17 cellular contexts compared by ENCODE assay signal in genomic region chr2:109422071-109422757, GRCh38.
DNase-seq lines count a peak whose midpoint lies in the region; ATAC-seq and TF ChIP-seq lines count a peak whose summit lies in the region.
"Had no signal": no experiment of that assay in that cellular context is flagged by ENCODE, and none has a peak within 500 bp of the region (broad histone marks: within the 10 kb centered on the region; RNA-seq: fewer than 3 reads in every experiment).

No MANE protein-coding gene starts in this region.

- DNase-seq in IMR-90 = peak; percentile 28
- DNase-seq in fibroblast of villous mesenchyme (ENCODE audit: low read depth) = peak; percentile 79
- peak; percentile 53 for DNase-seq in osteoblast (ENCODE audit: insufficient read length, low spot score, missing footprints)
- DNase-seq in activated CD8-positive, alpha-beta memory T cell treated with anti-CD3 and anti-CD28 coated beads, Interleukin-2, amount 50 U/mL, for 4 hours = no peak
- no peak for DNase-seq in OCI-M1 (lab: John Stamatoyannopoulos, UW)
- no peak for DNase-seq in right cardiac atrium
- DNase-seq: C1 segment of cervical spinal cord, KG1, NCI-H1417 treated with DMSO at 0.1 percent for 48 hours, NCI-H187 treated with DMSO at 0.1 percent for 48 hours, NCI-H226, NCI-H524, NCI-H82, SHP77 had no signal

- POLR2A ChIA-PET in IMR-90 (lab: Charles Lee; ENCODE audit: unreplicated experiment) = no interaction called here

- H3K27me3 ChIP-seq in IMR-90 (ENCODE audit: control insufficient read depth, insufficient read depth, low read length) = no peaks in the 10 kb centered on the region
- H3K27me3 ChIP-seq in osteoblast (ENCODE audit: insufficient read depth, low read length) = no peaks in the 10 kb centered on the region
- H3K27me3 ChIP-seq in skeletal muscle tissue (ENCODE audit: control insufficient read depth in 3 of 3, insufficient read depth in 3 of 3, low read length in 3 of 3) = no peaks in the 10 kb centered on the region
- no peaks in the 10 kb centered on the region for H3K27me3 ChIP-seq in right cardiac atrium (ENCODE audit: control insufficient read depth, insufficient read depth)

- no peak for ATAC-seq in IMR-90 (ENCODE audit: low read depth)
- no peak for ATAC-seq in esophagus mucosa
- no peak for ATAC-seq in right cardiac atrium
- ATAC-seq: A549 had no signal

- H3K9me3 ChIP-seq in IMR-90 (ENCODE audit: control insufficient read depth, insufficient read depth, low read length) (no peaks in the 10 kb centered on the region), osteoblast (ENCODE audit: low read depth, low read length) (no peaks in the 10 kb centered on the region), skeletal muscle tissue (ENCODE audit: control insufficient read depth in 3 of 3, low read length in 3 of 3) (no peaks in the 10 kb centered on the region), right cardiac atrium (ENCODE audit: control insufficient read depth, low read length) (no peaks in the 10 kb centered on the region)
- H3K9me3 ChIP-seq: A549 had no signal

- intact Hi-C loops in IMR-90 (cut with micrococcal nuclease) = no loop called here
- intact Hi-C loops in right cardiac atrium (cut with DNase I) = loop anchor here in 1 of 4 donors (10.0 kb wide), 1 partner anchor 83 kb away; no protein-coding TSS in a partner anchor

- H3K18ac ChIP-seq in IMR-90 (ENCODE audit: low read depth, low read length) = no peak overlapping the region; the same call in 1 of the 2 replicates

- no peak overlapping the region for H2BK20ac ChIP-seq in IMR-90 (ENCODE audit: low read depth, low read length)

- no peak overlapping the region for H3K4ac ChIP-seq in IMR-90 (ENCODE audit: low read depth, low read length)

- no peak overlapping the region for H2BK5ac ChIP-seq in IMR-90 (ENCODE audit: low read depth, low read length, poor library complexity, severe bottlenecking)

- H3K9ac ChIP-seq in IMR-90 (ENCODE audit: low read depth, low read length) (no peak overlapping the region), skeletal muscle tissue (ENCODE audit: low read depth in 1 of 3, low read length in 3 of 3) (peak overlapping the region in 1 of 3 donors; percentile 62)

- H3K4me1 ChIP-seq in IMR-90 (ENCODE audit: control insufficient read depth, insufficient read depth, low read length) = peaks cover 16% of the 10 kb centered on the region
- H3K4me1 ChIP-seq in osteoblast (ENCODE audit: insufficient read depth, low read length) = peaks cover 2% of the 10 kb centered on the region
- H3K4me1 ChIP-seq in skeletal muscle tissue (ENCODE audit: control insufficient read depth in 3 of 3, insufficient read depth in 3 of 3, low read length in 3 of 3) = peaks cover 15 to 47% (median 32%) of the 10 kb centered on the region in 3 donors
- no peaks in the 10 kb centered on the region for H3K4me1 ChIP-seq in right cardiac atrium (ENCODE audit: control insufficient read depth, insufficient read depth, low read length)
- H3K4me1 ChIP-seq: A549 had no signal

- H4K5ac ChIP-seq in IMR-90 (ENCODE audit: low read depth, low read length) = no peak overlapping the region

- H4K8ac ChIP-seq in IMR-90 (ENCODE audit: low read depth in 2 of 2, low read length in 2 of 2) = no peak overlapping the region

- no peak overlapping the region for H2BK15ac ChIP-seq in IMR-90 (ENCODE audit: low read depth, low read length)

- 83% methylated on average over 1 of the region's 10 CpGs; no CpG with 5 or more reads in 1 of the 2 experiments for WGBS in IMR-90 (ENCODE audit: extremely low coverage in 2 of 2, insufficient read length in 1 of 2), 2 experiments
- WGBS in right cardiac atrium = 86% methylated on average over 10 of the region's 10 CpGs

- TF ChIP-seq RAD21 in IMR-90 (IDR thresholded peaks at IDR 0.05; ENCODE audit: low read length) = no peak

- H2AFZ ChIP-seq in IMR-90 (replicated peaks; ENCODE audit: low read length, poor library complexity) = no peak overlapping the region
- no peak overlapping the region for H2AFZ ChIP-seq in osteoblast (ENCODE audit: low read length)

- H4K20me1 ChIP-seq in IMR-90 (ENCODE audit: insufficient read depth, low read length) (peaks cover 8% of the 10 kb centered on the region), osteoblast (ENCODE audit: insufficient read depth, low read length) (peaks cover 14% of the 10 kb centered on the region)

- H3K9me1 ChIP-seq in IMR-90 (ENCODE audit: insufficient read depth, low read length) = peaks cover 40% of the 10 kb centered on the region

- no peak overlapping the region for H2AK9ac ChIP-seq in IMR-90 (replicated peaks; ENCODE audit: low read depth, low read length, poor library complexity)

- no peak overlapping the region for H3K4me3 ChIP-seq in IMR-90 (ENCODE audit: insufficient read depth, low read depth, low read length)
- H3K4me3 ChIP-seq in fibroblast of villous mesenchyme (ENCODE audit: low read depth, low read length) = no peak overlapping the region
- H3K4me3 ChIP-seq in osteoblast (ENCODE audit: insufficient read depth, low read length) = no peak overlapping the region
- peak overlapping the region in 2 of 3 donors; percentile 4 to 66 for H3K4me3 ChIP-seq in skeletal muscle tissue (ENCODE audit: low read length in 3 of 3)
- H3K4me3 ChIP-seq in right cardiac atrium (ENCODE audit: low read length) = no peak overlapping the region
- H3K4me3 ChIP-seq: A549 had no signal

- BruUV-seq in IMR-90 (replicated peaks; lab: Mats Ljungman, UMichigan) = no TSS peak

- TF ChIP-seq CTCF in IMR-90 (conservative IDR thresholded peaks at IDR 0.05; ENCODE audit: low read depth, low read length) = no peak
- no peak for TF ChIP-seq CTCF in fibroblast of villous mesenchyme (IDR thresholded peaks at IDR 0.05; ENCODE audit: insufficient read depth, low read depth, low read length)
- no peak for TF ChIP-seq CTCF in osteoblast (IDR thresholded peaks at IDR 0.05; ENCODE audit: extremely low read depth, low read depth, low read length)

- no peak overlapping the region for H3K23ac ChIP-seq in IMR-90 (ENCODE audit: low read depth, low read length)

- dilution Hi-C loops in IMR-90 (cut with HindIII; ENCODE audit: low sequenced_read_pairs, unreplicated experiment) = no loop called here

- CTCF ChIA-PET in IMR-90 (lab: Yijun Ruan, JAX) = no interaction called here

- no peak overlapping the region for H2BK120ac ChIP-seq in IMR-90 (ENCODE audit: low read depth, low read length)

- H3K14ac ChIP-seq in IMR-90 (replicated peaks; ENCODE audit: low read depth, low read length) = no peak overlapping the region

- H3K79me1 ChIP-seq in IMR-90 (ENCODE audit: low read depth in 1 of 2, low read length in 2 of 2) = peaks cover 0 to 46% of the 10 kb centered on the region in 2 experiments; a peak in 3 of 4 replicates

- TF ChIP-seq POLR2A in IMR-90 (IDR thresholded peaks at IDR 0.05; ENCODE audit: low read depth, low read length) = no peak

- no peak overlapping the region for H3K4me2 ChIP-seq in IMR-90 (ENCODE audit: low read depth, low read length)
- no peak overlapping the region for H3K4me2 ChIP-seq in osteoblast (ENCODE audit: insufficient read depth, low read length)
- H3K4me2 ChIP-seq: A549 had no signal

- no peak overlapping the region for H4K91ac ChIP-seq in IMR-90 (ENCODE audit: insufficient read depth, low read depth, low read length)

- in situ Hi-C loops in IMR-90 (cut with MboI; ENCODE audit: low sequenced_read_pairs) = no loop called here

- no peak overlapping the region for H2AK5ac ChIP-seq in IMR-90 (ENCODE audit: low read depth, low read length)

- H3K36me3 ChIP-seq in IMR-90 (ENCODE audit: control insufficient read depth, insufficient read depth, low read length) (peaks cover 29% of the 10 kb centered on the region), osteoblast (ENCODE audit: insufficient read depth, low read length) (no peaks in the 10 kb centered on the region), skeletal muscle tissue (ENCODE audit: control insufficient read depth in 3 of 3, insufficient read depth in 3 of 3, low read length in 3 of 3) (peaks cover 0 to 3% (median 0%) of the 10 kb centered on the region in 3 donors)

- H3K79me2 ChIP-seq in osteoblast (ENCODE audit: insufficient read depth, low read length) = no peaks in the 10 kb centered on the region

- H3K27ac ChIP-seq in IMR-90 (ENCODE audit: insufficient read depth, low read length) = no peak overlapping the region
- H3K27ac ChIP-seq in osteoblast (ENCODE audit: low read depth, low read length) = no peak overlapping the region
- peak overlapping the region; percentile 61 for H3K27ac ChIP-seq in skeletal muscle tissue (ENCODE audit: low read depth, low read length)
- no peak overlapping the region for H3K27ac ChIP-seq in right cardiac atrium (ENCODE audit: low read length)
- H3K27ac ChIP-seq: A549 had no signal

- no peak overlapping the region for H3K56ac ChIP-seq in IMR-90 (ENCODE audit: extremely low read depth, insufficient read depth, low read length)

TF ChIP-seq in IMR-90, 13 proteins besides CTCF, POLR2A, EP300 and RAD21:
- TF ChIP-seq ELK1 (IDR thresholded peaks at IDR 0.05; ENCODE audit: borderline replicate concordance, low read depth, low read length) (no peak), RCOR1 (IDR thresholded peaks at IDR 0.05; ENCODE audit: insufficient replicate concordance, low read length) (no peak), MXI1 (IDR thresholded peaks at IDR 0.05; ENCODE audit: borderline replicate concordance, low read depth, low read length) (no peak)

Comparison
In these comparisons a context has a peak if more than half of its experiments do, and no peak if none do; other contexts are left out.
1. DNase-seq: peak in IMR-90 (single experiment), fibroblast of villous mesenchyme (single experiment) and osteoblast (single experiment); none in activated CD8-positive, alpha-beta memory T cell treated with anti-CD3 and anti-CD28 coated beads, Interleukin-2, amount 50 U/mL, for 4 hours (single experiment), OCI-M1 (single experiment) and right cardiac atrium (0 of 3).
2. H3K4me3 ChIP-seq: peak in skeletal muscle tissue (2 of 3); none in IMR-90 (single experiment), fibroblast of villous mesenchyme (single experiment), osteoblast (single experiment) and right cardiac atrium (single experiment).